In genomic region chr7:21912305-21912704, GRCh38 we compare ENCODE assay signal across 19 cellular contexts. TPM values are rescaled to one million over a fixed set of nuclear protein-coding genes. Genes with fewer than 3 reads are reported as not detected.
DNase-seq lines count a peak whose midpoint lies in the region; ATAC-seq and TF ChIP-seq lines count a peak whose summit lies in the region.
"Had no signal": no experiment of that assay in that cellular context is flagged by ENCODE, and none has a peak within 500 bp of the region (broad histone marks: within the 10 kb centered on the region; RNA-seq: fewer than 3 reads in every experiment).

No MANE protein-coding gene starts in this region.

- TF ChIP-seq CTCF in foreskin fibroblast (IDR thresholded peaks at IDR 0.05; ENCODE audit: low read depth, low read length) (no peak), gastrocnemius medialis (IDR thresholded peaks at IDR 0.05 in 4 of 5, conservative IDR thresholded peaks at IDR 0.05 in 1 of 5) (no peak), tibial nerve (IDR thresholded peaks at IDR 0.05) (no peak)

- H3K27ac ChIP-seq in gastrocnemius medialis, result no peak overlapping the region
- H3K27ac ChIP-seq in tibial nerve, result no peak overlapping the region
- H3K27ac ChIP-seq: dorsolateral prefrontal cortex, esophagus squamous epithelium, parathyroid adenoma, thyroid gland had no signal

- H3K27me3 ChIP-seq in adipocyte (replicated peaks; ENCODE audit: control insufficient read depth, insufficient read depth, low read length), result no peaks in the 10 kb centered on the region
- H3K27me3 ChIP-seq in gastrocnemius medialis, result no peaks in the 10 kb centered on the region
- H3K27me3 ChIP-seq in tibial nerve, result no peaks in the 10 kb centered on the region
- H3K27me3 ChIP-seq: esophagus squamous epithelium, thyroid gland had no signal

- no peak for TF ChIP-seq POLR2A in gastrocnemius medialis (IDR thresholded peaks at IDR 0.05)
- TF ChIP-seq POLR2A in tibial nerve (IDR thresholded peaks at IDR 0.05), result no peak

- no peak for TF ChIP-seq EP300 in tibial nerve (IDR thresholded peaks at IDR 0.05)

- peaks cover 7% of the 10 kb centered on the region for H3K36me3 ChIP-seq in adipocyte (ENCODE audit: control insufficient read depth, insufficient read depth, low read length, severe bottlenecking)
- H3K36me3 ChIP-seq in gastrocnemius medialis, result no peaks in the 10 kb centered on the region
- peaks cover 0 to 62% (median 0%) of the 10 kb centered on the region in 3 donors for H3K36me3 ChIP-seq in tibial nerve

- ATAC-seq in gastrocnemius medialis (peak; percentile 60 to 76), HG02623 (IDR thresholded peaks at IDR 0.05; ENCODE audit: unreplicated experiment) (no peak)

- 64 to 82% methylated on average over 7 of the region's 7 CpGs for WGBS in tibial nerve, 2 donors

- intact Hi-C loops in gastrocnemius medialis (cut with DNase I; ENCODE audit: low total_unique reads), result no loop called here

- no peaks in the 10 kb centered on the region for H3K9me3 ChIP-seq in adipocyte (ENCODE audit: control insufficient read depth, low read length)
- no peaks in the 10 kb centered on the region for H3K9me3 ChIP-seq in gastrocnemius medialis
- H3K9me3 ChIP-seq in tibial nerve, result no peaks in the 10 kb centered on the region
- H3K9me3 ChIP-seq: esophagus squamous epithelium, thyroid gland had no signal

- no peak overlapping the region for H3K9ac ChIP-seq in adipocyte (ENCODE audit: low read length)
- H3K9ac ChIP-seq: parathyroid adenoma had no signal

- peak; percentile 89 for DNase-seq in EH (ENCODE audit: low read depth)
- DNase-seq in adipocyte (ENCODE audit: low read depth), result peak; percentile 67
- DNase-seq in foreskin fibroblast, result peak; percentile 74 to 83
- peak; percentile 33 to 34 for DNase-seq in gastrocnemius medialis
- DNase-seq in tibial nerve (ENCODE audit: low spot score in 2 of 2), result no peak
- no peak for DNase-seq in DMS114 treated with DMSO at 0.1 percent for 48 hours (lab: John Stamatoyannopoulos, UW; ENCODE audit: unreplicated experiment)
- DNase-seq in NCI-H748 treated with DMSO at 0.1 percent for 48 hours (lab: John Stamatoyannopoulos, UW), result no peak
- DNase-seq: activated CD4-positive, alpha-beta T cell treated with anti-CD3 and anti-CD28 coated beads, Interleukin-2, amount 50 U/mL, for 1 hour; activated T-cell treated with anti-CD3 and anti-CD28 coated beads, Interleukin-2, amount 50 U/mL, for 48 hours; CD4-positive, alpha-beta memory T cell; esophagus squamous epithelium; MM.1S; NCI-H2029 treated with DMSO at 0.1 percent for 48 hours; SIG-M5; stimulated activated CD4-positive, alpha-beta T cell treated with anti-CD3 and anti-CD28 coated beads, Interleukin-1b, Interleukin-23, amount 100 ng/mL, for 48 hours; thyroid gland had no signal

- in situ Hi-C loops in gastrocnemius medialis (cut with MboI; ENCODE audit: low sequenced_read_pairs in 4 of 4), result no loop called here

- H3K4me3 ChIP-seq in adipocyte (ENCODE audit: low read length) (no peak overlapping the region), foreskin fibroblast (ENCODE audit: low read depth in 1 of 2, low read length in 2 of 2) (no peak overlapping the region), gastrocnemius medialis (no peak overlapping the region), tibial nerve (no peak overlapping the region)
- H3K4me3 ChIP-seq: dorsolateral prefrontal cortex, esophagus squamous epithelium, thyroid gland had no signal

- H3K4me1 ChIP-seq in adipocyte (ENCODE audit: control insufficient read depth, insufficient read depth, low read length) (peaks cover 16% of the 10 kb centered on the region), gastrocnemius medialis (peaks cover 14 to 20% of the 10 kb centered on the region in 2 donors), tibial nerve (no peaks in the 10 kb centered on the region)

RNA-seq across cellular contexts. Expression of gene CDCA7L, which starts 33.4 kb away (rescaled TPM):
- total RNA-seq in gastrocnemius medialis (1 to 10 TPM in 3 of 4 donors, under 1 TPM in 1; 0.88 to 6.7 (median 1.8) TPM), tibial nerve (10 to 100 TPM in 2 of 4 donors, 1 to 10 TPM in 2; 7.4 to 16.9 (median 10.8) TPM)

Comparison
In these comparisons a context has a peak if more than half of its experiments do, and no peak if none do; other contexts are left out.
1. DNase-seq: peak in EH (single experiment), adipocyte (single experiment), foreskin fibroblast (2 of 2) and gastrocnemius medialis (2 of 2); none in tibial nerve (0 of 2), DMS114 treated with DMSO at 0.1 percent for 48 hours (single experiment) and NCI-H748 treated with DMSO at 0.1 percent for 48 hours (single experiment).